8 cellular contexts compared by ENCODE assay signal in the genomic region with DNA sequence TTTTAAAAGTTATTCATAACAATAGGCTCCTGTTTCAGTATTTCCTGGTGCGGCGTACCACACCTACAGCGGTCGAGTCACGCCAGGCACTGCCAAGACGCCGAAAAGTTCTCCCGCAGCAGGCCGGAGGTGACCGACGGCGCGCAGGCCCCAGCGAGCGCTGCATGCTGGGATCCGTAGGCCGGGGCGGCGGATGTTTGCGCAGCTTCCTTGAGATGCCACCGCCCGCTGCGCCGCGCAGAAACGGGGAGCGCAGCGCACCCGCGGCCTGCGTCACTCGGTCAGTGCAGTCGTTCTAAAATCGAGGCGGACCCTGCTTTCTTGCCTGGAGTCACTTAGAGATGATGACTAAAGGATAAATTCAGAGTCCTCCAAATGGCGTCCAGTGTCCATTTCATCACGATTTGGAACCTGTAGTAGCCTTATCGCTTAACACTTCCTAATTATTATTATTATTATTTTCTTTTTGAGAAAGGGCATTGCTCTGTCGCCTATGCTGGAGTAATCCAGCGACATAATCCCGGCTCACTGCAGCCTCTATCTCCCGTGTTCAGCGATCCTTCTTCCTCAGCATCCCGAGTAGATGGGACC. TPM values are rescaled to one million over a fixed set of nuclear protein-coding genes. Genes with fewer than 3 reads are reported as not detected.
A peak's percentile ranks its signal among the peaks of the same experiment; 100 is the strongest.
DNase-seq lines count a peak whose midpoint lies in the region; ATAC-seq and TF ChIP-seq lines count a peak whose summit lies in the region.

No MANE protein-coding gene starts in this region.

- peaks cover 27% of the 10 kb centered on the region for H3K4me1 Mint-ChIP-seq in Calu3 (ENCODE audit: low read depth, unreplicated experiment)

- intact Hi-C loops in Calu3 (cut with micrococcal nuclease; ENCODE audit: unreplicated experiment), result no loop called here

- peaks cover 54% of the 10 kb centered on the region for H3K36me3 Mint-ChIP-seq in Calu3 (ENCODE audit: insufficient read depth, unreplicated experiment)

- peak overlapping the region; percentile 89 for H3K4me2 ChIP-seq in OCI-LY3 (ENCODE audit: low read length)

- H3K4me3 ChIP-seq in HUES6 (ENCODE audit: low read depth, low read length) (peak overlapping the region; percentile 91), OCI-LY3 (ENCODE audit: low read length) (peak overlapping the region; percentile 97), muscle layer of colon (ENCODE audit: low read depth in 1 of 2, low read length in 2 of 2) (peak overlapping the region; percentile 61 to 69)

- peak overlapping the region; percentile 100 for H3K27ac Mint-ChIP-seq in Calu3 (ENCODE audit: unreplicated experiment)

- H3K36me3 ChIP-seq in HUES6 (ENCODE audit: control insufficient read depth, insufficient read depth, low read length), result no peaks in the 10 kb centered on the region
- H3K36me3 ChIP-seq in OCI-LY3 (replicated peaks; ENCODE audit: low read depth, low read length), result peaks cover 4% of the 10 kb centered on the region
- H3K36me3 ChIP-seq in muscle layer of colon (ENCODE audit: insufficient read depth, low read length), result no peaks in the 10 kb centered on the region

- peak; percentile 89 for TF ChIP-seq POLR2A in erythroblast (IDR thresholded peaks at IDR 0.05; ENCODE audit: low read length)

- TF ChIP-seq CTCF in Calu3 (IDR thresholded peaks at IDR 0.05; ENCODE audit: unreplicated experiment) (no peak), OCI-LY3 (IDR thresholded peaks at IDR 0.05; ENCODE audit: low read depth, low read length) (no peak)

- H4K20me1 ChIP-seq in OCI-LY3 (ENCODE audit: insufficient read depth, low read length), result peaks cover 20% of the 10 kb centered on the region

- ATAC-seq in GM21447 (IDR thresholded peaks at IDR 0.05; ENCODE audit: unreplicated experiment), result peak; percentile 69

- H3K9ac ChIP-seq in HUES6 (ENCODE audit: low read length), result peak overlapping the region; percentile 68
- H3K9ac ChIP-seq in OCI-LY3 (ENCODE audit: low read length), result peak overlapping the region; percentile 98
- peak overlapping the region; percentile 84 for H3K9ac ChIP-seq in muscle layer of colon (ENCODE audit: low read length)

- no TSS peak for BruUV-seq in Calu3 (replicated peaks; lab: Mats Ljungman, UMichigan)

- H3K9me3 Mint-ChIP-seq in Calu3 (ENCODE audit: low read depth, unreplicated experiment), result no peaks in the 10 kb centered on the region

- CTCF ChIA-PET in Calu3 (lab: Charles Lee), result interaction anchor here (1.4 to 1.5 kb wide), 2 partner anchors 11 to 17 kb away, joined by 3 to 13 read pairs; partner anchors contain the start of gene IDE

- H3K79me2 ChIP-seq in OCI-LY3 (ENCODE audit: low read length), result peaks cover 38% of the 10 kb centered on the region

- peak overlapping the region; percentile 63 for H2AFZ ChIP-seq in OCI-LY3 (ENCODE audit: low read depth, low read length)

- peak overlapping the region; percentile 97 for H3K4me3 Mint-ChIP-seq in Calu3 (ENCODE audit: low read depth, unreplicated experiment)

- peak; percentile 88 for DNase-seq in Calu3
- DNase-seq in activated T-cell treated with anti-CD3 and anti-CD28 coated beads for 48 hours (ENCODE audit: low read depth), result peak; percentile 88
- DNase-seq in erythroblast (lab: John Stamatoyannopoulos, UW), result peak; percentile 95
- peak; percentile 91 for DNase-seq in stimulated activated CD8-positive, alpha-beta memory T cell treated with anti-CD3 and anti-CD28 coated beads, Interleukin-4, amount 100 ng/mL, for 48 hours

- no peaks in the 10 kb centered on the region for H3K27me3 ChIP-seq in HUES6 (ENCODE audit: control insufficient read depth, insufficient read depth, low read length)
- H3K27me3 ChIP-seq in OCI-LY3 (ENCODE audit: low read depth, low read length), result no peaks in the 10 kb centered on the region
- no peaks in the 10 kb centered on the region for H3K27me3 ChIP-seq in muscle layer of colon (ENCODE audit: control insufficient read depth in 1 of 2, insufficient read depth in 2 of 2, low read length in 2 of 2)

- H3K27ac ChIP-seq in HUES6 (ENCODE audit: low read depth, low read length) (peak overlapping the region; percentile 89), OCI-LY3 (ENCODE audit: low read length) (peak overlapping the region; percentile 95), muscle layer of colon (ENCODE audit: low read depth, low read length) (peak overlapping the region; percentile 97)

- H3K27me3 Mint-ChIP-seq in Calu3 (ENCODE audit: unreplicated experiment), result no peaks in the 10 kb centered on the region

- H3K4me1 ChIP-seq in HUES6 (ENCODE audit: control insufficient read depth, insufficient read depth, low read length) (peaks cover 14% of the 10 kb centered on the region), OCI-LY3 (ENCODE audit: low read length) (peaks cover 23% of the 10 kb centered on the region), muscle layer of colon (ENCODE audit: insufficient read depth, low read length) (peaks cover 5% of the 10 kb centered on the region)

- no peaks in the 10 kb centered on the region for H3K9me3 ChIP-seq in HUES6 (ENCODE audit: control insufficient read depth, insufficient read depth, low read depth, low read length)
- no peaks in the 10 kb centered on the region for H3K9me3 ChIP-seq in OCI-LY3 (ENCODE audit: insufficient read depth, low read length)
- no peaks in the 10 kb centered on the region for H3K9me3 ChIP-seq in muscle layer of colon (ENCODE audit: low read length)

RNA-seq across cellular contexts. Expression of gene KIF11, which starts 1.3 kb away (rescaled TPM):
- 33.1 and 37.4 TPM in 2 replicates for total RNA-seq in Calu3 (2022)

RNA-seq across cellular contexts. Expression of gene IDE, which starts 17.8 kb away (rescaled TPM):
- 30.6 and 31.7 TPM in 2 replicates for total RNA-seq in Calu3 (2022)

Comparison
In these comparisons a context has a peak if more than half of its experiments do, and no peak if none do; other contexts are left out.
1. Peak in every context shown above with its lines: DNase-seq, ATAC-seq, H3K4me3 ChIP-seq and H3K27ac ChIP-seq.